Comparison of ENCODE assay signal across 8 cellular contexts in genomic region chr7:32479574-32480200, GRCh38. TPM values are rescaled to one million over a fixed set of nuclear protein-coding genes. Genes with fewer than 3 reads are reported as not detected.
DNase-seq lines count a peak whose midpoint lies in the region; ATAC-seq and TF ChIP-seq lines count a peak whose summit lies in the region.

No MANE protein-coding gene starts in this region.

- no peaks in the 10 kb centered on the region for H3K36me3 Mint-ChIP-seq in CD8-positive, alpha-beta T cell
- H3K36me3 Mint-ChIP-seq in CD8-positive, alpha-beta memory T cell: peaks cover 0 to 2% (median 0%) of the 10 kb centered on the region in 3 donors

- H3K27me3 ChIP-seq in CD8-positive, alpha-beta T cell (ENCODE audit: insufficient read depth, low read length): no peaks in the 10 kb centered on the region
- H3K27me3 ChIP-seq in upper lobe of right lung: no peaks in the 10 kb centered on the region
- H3K27me3 ChIP-seq in CD8-positive, alpha-beta memory T cell (ENCODE audit: insufficient read depth, low read length, poor library complexity, severe bottlenecking): no peaks in the 10 kb centered on the region

- peaks cover 11% of the 10 kb centered on the region for H3K4me1 Mint-ChIP-seq in CD8-positive, alpha-beta T cell (ENCODE audit: low read depth)
- H3K4me1 Mint-ChIP-seq in CD8-positive, alpha-beta memory T cell: no peaks in the 10 kb centered on the region

- no peak for DNase-seq in CD8-positive, alpha-beta T cell
- DNase-seq in NCI-H2107 treated with DMSO at 0.1 percent for 48 hours (lab: John Stamatoyannopoulos, UW; ENCODE audit: unreplicated experiment) (peak; percentile 56), iPS-NIHi11 (ENCODE audit: low spot score) (peak; percentile 55), upper lobe of right lung (no peak)
- DNase-seq in CD8-positive, alpha-beta memory T cell: no peak

- H3K27me3 Mint-ChIP-seq in CD8-positive, alpha-beta T cell (ENCODE audit: low read depth): no peaks in the 10 kb centered on the region
- H3K27me3 Mint-ChIP-seq in CD8-positive, alpha-beta memory T cell: no peaks in the 10 kb centered on the region

- H3K4me3 ChIP-seq in CD8-positive, alpha-beta T cell (ENCODE audit: low read depth, low read length): no peak overlapping the region
- no peak overlapping the region for H3K4me3 ChIP-seq in upper lobe of right lung
- no peak overlapping the region for H3K4me3 ChIP-seq in CD8-positive, alpha-beta memory T cell (ENCODE audit: low read length)

- no peaks in the 10 kb centered on the region for H3K36me3 ChIP-seq in CD8-positive, alpha-beta T cell (ENCODE audit: insufficient read depth, low read length)
- no peaks in the 10 kb centered on the region for H3K36me3 ChIP-seq in upper lobe of right lung
- no peaks in the 10 kb centered on the region for H3K36me3 ChIP-seq in CD8-positive, alpha-beta memory T cell (ENCODE audit: insufficient read depth, low read length)

- H3K9me3 Mint-ChIP-seq in CD8-positive, alpha-beta T cell: no peaks in the 10 kb centered on the region
- H3K9me3 Mint-ChIP-seq in CD8-positive, alpha-beta memory T cell: no peaks in the 10 kb centered on the region

- H3K9me3 ChIP-seq in CD8-positive, alpha-beta T cell (ENCODE audit: low read length): no peaks in the 10 kb centered on the region
- no peaks in the 10 kb centered on the region for H3K9me3 ChIP-seq in upper lobe of right lung
- no peaks in the 10 kb centered on the region for H3K9me3 ChIP-seq in CD8-positive, alpha-beta memory T cell (ENCODE audit: low read length)

- H3K27ac Mint-ChIP-seq in CD8-positive, alpha-beta T cell: no peak overlapping the region
- no peak overlapping the region for H3K27ac Mint-ChIP-seq in CD8-positive, alpha-beta memory T cell

- CTCF ChIA-PET in CD8-positive, alpha-beta T cell (lab: Charles Lee): interaction anchor here (1.2 to 1.6 kb wide), 4 partner anchors 10 to 270 kb away, joined by 3 to 9 read pairs (median 4); partner anchors contain the start of gene LSM5
- CTCF ChIA-PET in CD8-positive, alpha-beta memory T cell (lab: Charles Lee): interaction anchor here (1.1 kb wide), 1 partner anchor 47 kb away, joined by 3 read pairs; no protein-coding TSS in a partner anchor

- no peak overlapping the region for H3K27ac ChIP-seq in CD8-positive, alpha-beta T cell (ENCODE audit: low read depth, low read length)
- H3K27ac ChIP-seq in VCaP (no peak overlapping the region), upper lobe of right lung (no peak overlapping the region)
- no peak overlapping the region for H3K27ac ChIP-seq in CD8-positive, alpha-beta memory T cell (ENCODE audit: low read depth, low read length)

- H3K4me1 ChIP-seq in CD8-positive, alpha-beta T cell (ENCODE audit: insufficient read depth, low read length): peaks cover 4% of the 10 kb centered on the region
- no peaks in the 10 kb centered on the region for H3K4me1 ChIP-seq in upper lobe of right lung
- no peaks in the 10 kb centered on the region for H3K4me1 ChIP-seq in CD8-positive, alpha-beta memory T cell (ENCODE audit: insufficient read depth, low read length)

- ATAC-seq in CD8-positive, alpha-beta T cell: no peak
- ATAC-seq in GM19452 (IDR thresholded peaks at IDR 0.05; ENCODE audit: unreplicated experiment): peak; percentile 49
- ATAC-seq in upper lobe of right lung: peak; percentile 39
- no peak for ATAC-seq in HG02884 (IDR thresholded peaks at IDR 0.05; ENCODE audit: unreplicated experiment)

- peak; percentile 31 for TF ChIP-seq CTCF in CD8-positive, alpha-beta T cell (IDR thresholded peaks at IDR 0.05)
- TF ChIP-seq CTCF in VCaP (conservative IDR thresholded peaks at IDR 0.05): peak; percentile 96
- TF ChIP-seq CTCF in upper lobe of right lung (IDR thresholded peaks at IDR 0.05): peak; percentile 64

- POLR2A ChIA-PET in CD8-positive, alpha-beta T cell (lab: Charles Lee): interaction anchor here (1.3 kb wide), 1 partner anchor 16 kb away, joined by 4 read pairs; the partner anchor contains the start of gene AVL9
- POLR2A ChIA-PET in CD8-positive, alpha-beta memory T cell (lab: Charles Lee): no interaction called here

- no peak overlapping the region for H3K4me3 Mint-ChIP-seq in CD8-positive, alpha-beta T cell
- H3K4me3 Mint-ChIP-seq in CD8-positive, alpha-beta memory T cell: no peak overlapping the region

- intact Hi-C loops in CD8-positive, alpha-beta T cell (cut with DNase I, micrococcal nuclease): loop anchor here (2.0 to 10.0 kb wide), 2 partner anchors 65 to 271 kb away; no protein-coding TSS in a partner anchor
- intact Hi-C loops in upper lobe of right lung (cut with DNase I): no loop called here

RNA-seq across cellular contexts. Expression of gene LSM5, which starts 10.5 kb away (rescaled TPM):
- total RNA-seq in CD8-positive, alpha-beta T cell: 10 to 100 TPM; 32.1 to 38.6 TPM
- 29.1 TPM for total RNA-seq in upper lobe of right lung
- total RNA-seq in CD8-positive, alpha-beta memory T cell: 100 to 1,000 TPM; 130 to 133 TPM
- 115 TPM for polyA plus RNA-seq in CD8-positive, alpha-beta memory T cell

RNA-seq across cellular contexts. Expression of gene AVL9, which starts 15.6 kb away (rescaled TPM):
- 10 to 100 TPM; 22.4 to 24.7 TPM for total RNA-seq in CD8-positive, alpha-beta T cell
- 31.3 TPM for total RNA-seq in upper lobe of right lung
- total RNA-seq in CD8-positive, alpha-beta memory T cell: 10 to 100 TPM; 49.6 to 57.0 TPM
- polyA plus RNA-seq in CD8-positive, alpha-beta memory T cell: 11.0 TPM

Comparison
In these comparisons a context has a peak if more than half of its experiments do, and no peak if none do; other contexts are left out.
1. ATAC-seq: peak in GM19452 (single experiment) and upper lobe of right lung (single experiment); none in CD8-positive, alpha-beta T cell (single experiment) and HG02884 (single experiment).
2. DNase-seq: peak in NCI-H2107 treated with DMSO at 0.1 percent for 48 hours (single experiment) and iPS-NIHi11 (single experiment); none in CD8-positive, alpha-beta T cell (0 of 7), upper lobe of right lung (single experiment) and CD8-positive, alpha-beta memory T cell (0 of 5).
3. CTCF ChIP-seq: peak in every context shown above with its lines; median percentile 96 in VCaP; 64 in upper lobe of right lung; 31 in CD8-positive, alpha-beta T cell.